15 cellular contexts compared by ENCODE assay signal in genomic region chr3:22966349-22966748, GRCh38.
DNase-seq lines count a peak whose midpoint lies in the region; ATAC-seq and TF ChIP-seq lines count a peak whose summit lies in the region.
"Had no signal": no experiment of that assay in that cellular context is flagged by ENCODE, and none has a peak within 500 bp of the region (broad histone marks: within the 10 kb centered on the region; RNA-seq: fewer than 3 reads in every experiment).

No MANE protein-coding gene starts in this region.

- peak; percentile 33 for ATAC-seq in GM19324 (IDR thresholded peaks at IDR 0.05; ENCODE audit: low FRiP score, unreplicated experiment)
- peak; percentile 31 for ATAC-seq in HG02798 (IDR thresholded peaks at IDR 0.05; ENCODE audit: poor library complexity, unreplicated experiment)
- ATAC-seq in HG03432 (IDR thresholded peaks at IDR 0.05; ENCODE audit: unreplicated experiment), result peak; percentile 36
- ATAC-seq in upper lobe of left lung (ENCODE audit: low FRiP score in 2 of 2), result no peak
- ATAC-seq in HG03457 (IDR thresholded peaks at IDR 0.05; ENCODE audit: unreplicated experiment), result no peak
- no peak for ATAC-seq in left lobe of liver
- ATAC-seq: A549 had no signal

- H3K27ac ChIP-seq in upper lobe of left lung, result no peak overlapping the region
- H3K27ac ChIP-seq: A549, BLaER1, HL-60 had no signal

- TF ChIP-seq POLR2A in upper lobe of left lung (IDR thresholded peaks at IDR 0.05), result no peak

- TF ChIP-seq EP300 in upper lobe of left lung (IDR thresholded peaks at IDR 0.05), result no peak

- TF ChIP-seq CTCF in upper lobe of left lung (IDR thresholded peaks at IDR 0.05), result no peak

- no peak for DNase-seq in upper lobe of left lung
- DNase-seq in left lobe of liver (ENCODE audit: low spot score), result no peak
- DNase-seq: Caco-2; CD8-positive, alpha-beta memory T cell; DND-41; GDM1; GOT3; H9 had no signal

- H3K9me3 ChIP-seq in upper lobe of left lung, result no peaks in the 10 kb centered on the region
- H3K9me3 ChIP-seq: A549, BLaER1, Caco-2 had no signal

- no peaks in the 10 kb centered on the region for H3K36me3 ChIP-seq in upper lobe of left lung
- H3K36me3 ChIP-seq: BLaER1 had no signal

- no peaks in the 10 kb centered on the region for H3K27me3 ChIP-seq in upper lobe of left lung
- H3K27me3 ChIP-seq: BLaER1 had no signal

- no peaks in the 10 kb centered on the region for H3K4me1 ChIP-seq in upper lobe of left lung
- H3K4me1 ChIP-seq: A549, Caco-2 had no signal

- H3K4me3 ChIP-seq in upper lobe of left lung, result no peak overlapping the region
- H3K4me3 ChIP-seq: A549, BLaER1 had no signal

Comparison
In these comparisons a context has a peak if more than half of its experiments do, and no peak if none do; other contexts are left out.
1. ATAC-seq: peak in GM19324 (single experiment), HG02798 (single experiment) and HG03432 (single experiment); none in upper lobe of left lung (0 of 2), HG03457 (single experiment) and left lobe of liver (single experiment).